ENCODE assay signal across 18 cellular contexts in genomic region chr2:143696651-143697050, GRCh38.
DNase-seq lines count a peak whose midpoint lies in the region; ATAC-seq, FAIRE-seq and TF ChIP-seq lines count a peak whose summit lies in the region.
"Had no signal": no experiment of that assay in that cellular context is flagged by ENCODE, and none has a peak within 500 bp of the region (broad histone marks: within the 10 kb centered on the region; RNA-seq: fewer than 3 reads in every experiment).

No MANE protein-coding gene starts in this region.

- no peak for TF ChIP-seq CTCF in GM10248 (IDR thresholded peaks at IDR 0.05; ENCODE audit: control extremely low read depth, extremely low read depth, low read depth, missing control alignments)

- DNase-seq in GM10248 (ENCODE audit: extremely low spot score): peak; percentile 13
- DNase-seq in H54 (ENCODE audit: insufficient read length, low spot score): no peak
- no peak for DNase-seq in NCI-H345 treated with DMSO at 0.1 percent for 48 hours (lab: John Stamatoyannopoulos, UW; ENCODE audit: unreplicated experiment)
- DNase-seq in medulla oblongata (ENCODE audit: extremely low spot score): no peak
- DNase-seq in islet precursor cell: no peak
- DNase-seq in NCI-H524 treated with DMSO at 0.1 percent for 48 hours (lab: John Stamatoyannopoulos, UW): no peak
- DNase-seq: activated naive CD4-positive, alpha-beta T cell; effector memory CD8-positive, alpha-beta T cell; foreskin fibroblast; mucosa of descending colon; NCI-H1092; RPMI8226; upper lobe of left lung had no signal

- CTCF ChIA-PET in GM10248 (lab: Yijun Ruan, JAX): no interaction called here

- POLR2A ChIA-PET in GM10248 (lab: Yijun Ruan, JAX): interaction anchor here (0.6 kb wide), 1 partner anchor 105 kb away, joined by 3 read pairs; no protein-coding TSS in a partner anchor

- ATAC-seq in GM19043 (IDR thresholded peaks at IDR 0.05; ENCODE audit: low read depth, unreplicated experiment): peak; percentile 73
- peak; percentile 64 for ATAC-seq in HG03175 (IDR thresholded peaks at IDR 0.05; ENCODE audit: unreplicated experiment)
- ATAC-seq: effector memory CD8-positive, alpha-beta T cell; mucosa of descending colon had no signal

- no peak for TF ChIP-seq POLR2A in H54 (IDR thresholded peaks at IDR 0.05; ENCODE audit: low read depth, low read length)

- peak; percentile 30 for FAIRE-seq in H54 (lab: Jason Lieb, UNC)
- FAIRE-seq: A204.1, H1, islet of Langerhans had no signal
